2 cellular contexts compared by ENCODE assay signal in the genomic region with DNA sequence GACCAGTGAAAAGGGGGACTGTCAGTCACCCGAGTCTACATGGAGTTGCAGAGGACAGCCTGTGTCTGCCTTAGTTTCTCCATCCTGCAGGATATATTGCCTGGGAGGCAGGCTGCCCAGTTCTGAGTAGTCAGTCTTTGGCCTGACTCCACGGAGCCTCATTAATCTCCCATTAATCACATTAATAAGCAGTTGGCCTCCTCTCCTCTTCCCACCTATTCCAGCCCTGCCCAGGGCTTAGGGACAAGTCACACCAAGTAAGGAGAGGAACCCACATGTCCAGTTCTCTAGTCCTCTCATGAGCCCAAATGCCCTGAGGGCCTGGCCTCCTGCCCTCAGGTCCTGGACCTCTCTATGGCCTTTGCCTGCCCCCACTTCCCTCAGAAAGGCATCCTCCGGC.
TF ChIP-seq lines count a peak whose summit lies in the region.

No MANE protein-coding gene starts in this region.

TF ChIP-seq in SK-N-SH, 30 proteins besides CTCF, POLR2A, EP300 and RAD21:
- 0 out of 2 replicates have a peak, but pooled peaks have one; percentile 12 for TF ChIP-seq PBX3 (IDR thresholded peaks at IDR 0.05)
- TF ChIP-seq, protein P1, sequence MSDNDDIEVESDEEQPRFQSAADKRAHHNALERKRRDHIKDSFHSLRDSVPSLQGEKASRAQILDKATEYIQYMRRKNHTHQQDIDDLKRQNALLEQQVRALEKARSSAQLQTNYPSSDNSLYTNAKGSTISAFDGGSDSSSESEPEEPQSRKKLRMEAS (IDR thresholded peaks at IDR 0.05; ENCODE audit: low read depth), result no peak

TF ChIP-seq in SK-N-SH treated with all-trans-retinoic acid at 6 μM for 48 hours, 23 proteins besides CTCF, POLR2A, EP300 and RAD21 (continued from another document):
- TF ChIP-seq BACH2 (CRISPR knock-in tag; IDR thresholded peaks at IDR 0.05; ENCODE audit: borderline replicate concordance), result no peak
- TF ChIP-seq ISL1 (CRISPR knock-in tag; IDR thresholded peaks at IDR 0.05), result no peak
- no peak for TF ChIP-seq ZNF565 (CRISPR knock-in tag; conservative IDR thresholded peaks at IDR 0.05; ENCODE audit: low read depth)
- no peak for TF ChIP-seq OSR1 (CRISPR knock-in tag; IDR thresholded peaks at IDR 0.05)
- TF ChIP-seq ZFP3 (CRISPR knock-in tag; IDR thresholded peaks at IDR 0.05), result no peak
- TF ChIP-seq ZNF70 (CRISPR knock-in tag; IDR thresholded peaks at IDR 0.05), result no peak
- TF ChIP-seq ESRRG (CRISPR knock-in tag; IDR thresholded peaks at IDR 0.05), result no peak
- TF ChIP-seq ARNTL (CRISPR knock-in tag; IDR thresholded peaks at IDR 0.05; ENCODE audit: borderline replicate concordance, low read depth), result no peak
- TF ChIP-seq, protein P2, sequence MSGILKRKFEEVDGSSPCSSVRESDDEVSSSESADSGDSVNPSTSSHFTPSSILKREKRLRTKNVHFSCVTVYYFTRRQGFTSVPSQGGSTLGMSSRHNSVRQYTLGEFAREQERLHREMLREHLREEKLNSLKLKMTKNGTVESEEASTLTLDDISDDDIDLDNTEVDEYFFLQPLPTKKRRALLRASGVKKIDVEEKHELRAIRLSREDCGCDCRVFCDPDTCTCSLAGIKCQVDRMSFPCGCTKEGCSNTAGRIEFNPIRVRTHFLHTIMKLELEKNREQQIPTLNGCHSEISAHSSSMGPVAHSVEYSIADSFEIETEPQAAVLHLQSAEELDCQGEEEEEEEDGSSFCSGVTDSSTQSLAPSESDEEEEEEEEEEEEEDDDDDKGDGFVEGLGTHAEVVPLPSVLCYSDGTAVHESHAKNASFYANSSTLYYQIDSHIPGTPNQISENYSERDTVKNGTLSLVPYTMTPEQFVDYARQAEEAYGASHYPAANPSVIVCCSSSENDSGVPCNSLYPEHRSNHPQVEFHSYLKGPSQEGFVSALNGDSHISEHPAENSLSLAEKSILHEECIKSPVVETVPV (CRISPR knock-in tag; IDR thresholded peaks at IDR 0.05), result no peak
- no peak for TF ChIP-seq ZNF8 (CRISPR knock-in tag; IDR thresholded peaks at IDR 0.05)
- no peak for TF ChIP-seq TOX (CRISPR knock-in tag; IDR thresholded peaks at IDR 0.05; ENCODE audit: borderline replicate concordance)
- no peak for TF ChIP-seq TSHZ2 (CRISPR knock-in tag; IDR thresholded peaks at IDR 0.05)
